1 cellular context compared by ENCODE assay signal in genomic region chr12:120194534-120195395, GRCh38.
TF ChIP-seq lines count a peak whose summit lies in the region.

GCN1 (minus strand) TSS chr12:120194715; CDS start chr12:120194697, 18 bp downstream.

TF ChIP-seq in HepG2, 621 proteins besides CTCF, POLR2A, EP300 and RAD21 (continued from another document and continues in another):
- TF ChIP-seq GRHL1 (CRISPR knock-in tag; conservative IDR thresholded peaks at IDR 0.05) (no peak), ZBTB20 (CRISPR knock-in tag; IDR thresholded peaks at IDR 0.05; ENCODE audit: borderline replicate concordance, low read depth) (peak; percentile 56), ZBTB40 (IDR thresholded peaks at IDR 0.05) (peak; percentile 38; the same call in 1 of the 2 replicates), ZBTB40 (CRISPR knock-in tag; IDR thresholded peaks at IDR 0.05) (peak; percentile 79; the same call in 1 of the 2 replicates), CENPBD1 (CRISPR knock-in tag; IDR thresholded peaks at IDR 0.05; ENCODE audit: borderline replicate concordance, low read depth) (no peak), JDP2 (CRISPR knock-in tag; IDR thresholded peaks at IDR 0.05; ENCODE audit: borderline replicate concordance) (no peak; the same call in 1 of the 2 replicates), ZNF160 (CRISPR knock-in tag; IDR thresholded peaks at IDR 0.05) (peak; percentile 90; the same call in 1 of the 2 replicates), HDAC2 (CRISPR knock-in tag; IDR thresholded peaks at IDR 0.05) (no peak; the same call in 1 of the 2 replicates), U2AF1 (optimal IDR thresholded peaks at IDR 0.05; ENCODE audit: low read depth, low read length) (no peak), NFE2L2 (IDR thresholded peaks at IDR 0.05; ENCODE audit: low read length) (no peak), HNF1A (IDR thresholded peaks at IDR 0.05; ENCODE audit: low read depth) (no peak), HNF1A (CRISPR knock-in tag; IDR thresholded peaks at IDR 0.05; ENCODE audit: borderline replicate concordance) (peak; percentile 78; the same call in 1 of the 2 replicates), GATAD2A (CRISPR knock-in tag; IDR thresholded peaks at IDR 0.05) (0 out of 2 replicates have a peak, but pooled peaks have one; percentile 29), ZNF484 (CRISPR knock-in tag; IDR thresholded peaks at IDR 0.05; ENCODE audit: borderline replicate concordance, low read depth) (no peak), TBP (CRISPR knock-in tag; IDR thresholded peaks at IDR 0.05) (0 out of 2 replicates have a peak, but pooled peaks have one; percentile 22), PATZ1 (CRISPR knock-in tag; IDR thresholded peaks at IDR 0.05) (peak; percentile 79), PCBP1 (IDR thresholded peaks at IDR 0.05; ENCODE audit: borderline replicate concordance, low read depth, low read length) (no peak), RBFOX2 (IDR thresholded peaks at IDR 0.05; ENCODE audit: low read depth, low read length) (peak; percentile 99), HNF4A (CRISPR knock-in tag; IDR thresholded peaks at IDR 0.05) (no peak; the same call in 1 of the 2 replicates), SOX5 (CRISPR knock-in tag; IDR thresholded peaks at IDR 0.05; ENCODE audit: borderline replicate concordance) (peak; percentile 39; the same call in 1 of the 2 replicates), ZNF773 (CRISPR knock-in tag; IDR thresholded peaks at IDR 0.05; ENCODE audit: borderline replicate concordance) (peak; percentile 29; the same call in 1 of the 2 replicates), ZBTB46 (CRISPR knock-in tag; IDR thresholded peaks at IDR 0.05; ENCODE audit: borderline replicate concordance) (no peak), NCOA2 (CRISPR knock-in tag; IDR thresholded peaks at IDR 0.05) (no peak; the same call in 1 of the 2 replicates), KLF12 (CRISPR knock-in tag; IDR thresholded peaks at IDR 0.05; ENCODE audit: borderline replicate concordance) (peak; percentile 91), ZNF205 (CRISPR knock-in tag; IDR thresholded peaks at IDR 0.05) (peak; percentile 48), ZNF343 (CRISPR knock-in tag; IDR thresholded peaks at IDR 0.05) (no peak; the same call in 1 of the 2 replicates), NR1H2 (CRISPR knock-in tag; IDR thresholded peaks at IDR 0.05; ENCODE audit: borderline replicate concordance, low read depth) (0 out of 2 replicates have a peak, but pooled peaks have one; percentile 69), ZSCAN12 (CRISPR knock-in tag; IDR thresholded peaks at IDR 0.05) (peak; percentile 16; the same call in 1 of the 2 replicates), GTF2F1 (IDR thresholded peaks at IDR 0.05; ENCODE audit: low read length) (no peak), DZIP1 (CRISPR knock-in tag; IDR thresholded peaks at IDR 0.05) (peak; percentile 95; the same call in 1 of the 2 replicates), ZNF282 (IDR thresholded peaks at IDR 0.05; ENCODE audit: partially characterized antibody) (no peak), SNRNP70 (IDR thresholded peaks at IDR 0.05; ENCODE audit: low read depth, low read length) (no peak), POGZ (CRISPR knock-in tag; IDR thresholded peaks at IDR 0.05) (peak; percentile 57), MZF1 (CRISPR knock-in tag; IDR thresholded peaks at IDR 0.05; ENCODE audit: borderline replicate concordance) (no peak)
